Comparison of ENCODE assay signal across 9 cellular contexts in genomic region chr6:13787146-13787545, GRCh38. TPM values are rescaled to one million over a fixed set of nuclear protein-coding genes. Genes with fewer than 3 reads are reported as not detected.
DNase-seq lines count a peak whose midpoint lies in the region; ATAC-seq and TF ChIP-seq lines count a peak whose summit lies in the region.
"Had no signal": no experiment of that assay in that cellular context is flagged by ENCODE, and none has a peak within 500 bp of the region (broad histone marks: within the 10 kb centered on the region; RNA-seq: fewer than 3 reads in every experiment).

No MANE protein-coding gene starts in this region.

- H3K27me3 ChIP-seq in H7 (ENCODE audit: control insufficient read depth, insufficient read depth, low read length) (no peaks in the 10 kb centered on the region), ovary (no peaks in the 10 kb centered on the region), body of pancreas (no peaks in the 10 kb centered on the region)

- H3K4me1 Mint-ChIP-seq in activated T-cell treated with anti-CD3 and anti-CD28 coated beads, Interleukin-2, amount 50 U/mL, for 72 hours (ENCODE audit: low read depth), result peaks cover 41% of the 10 kb centered on the region

- H3K9me3 Mint-ChIP-seq in activated T-cell treated with anti-CD3 and anti-CD28 coated beads, Interleukin-2, amount 50 U/mL, for 72 hours, result no peaks in the 10 kb centered on the region

- intact Hi-C loops in ovary (cut with DNase I), result no loop called here
- intact Hi-C loops in body of pancreas (cut with DNase I), result no loop called here

- TF ChIP-seq CTCF in ovary (IDR thresholded peaks at IDR 0.05) (no peak), body of pancreas (IDR thresholded peaks at IDR 0.05) (no peak)

- H3K27ac ChIP-seq in ovary, result peak overlapping the region in 1 of 2 donors; percentile 30
- H3K27ac ChIP-seq in body of pancreas, result no peak overlapping the region

- ATAC-seq in activated T-cell treated with anti-CD3 and anti-CD28 coated beads, Interleukin-2, amount 50 U/mL, for 72 hours (replicated peaks in 1 of 2), result peak; percentile 70 to 78
- no peak for ATAC-seq in body of pancreas
- ATAC-seq in HG02798 (IDR thresholded peaks at IDR 0.05; ENCODE audit: poor library complexity, unreplicated experiment), result no peak
- no peak for ATAC-seq in GM21526 (IDR thresholded peaks at IDR 0.05; ENCODE audit: low FRiP score, unreplicated experiment)

- H3K27me3 Mint-ChIP-seq in activated T-cell treated with anti-CD3 and anti-CD28 coated beads, Interleukin-2, amount 50 U/mL, for 72 hours (ENCODE audit: low read depth), result no peaks in the 10 kb centered on the region

- H3K4me3 ChIP-seq in H7 (ENCODE audit: insufficient read depth, low read depth, low read length) (no peak overlapping the region), ovary (peak overlapping the region; percentile 6), body of pancreas (no peak overlapping the region)

- no peaks in the 10 kb centered on the region; the same call in 1 of the 2 replicates for H3K36me3 ChIP-seq in H7 (replicated peaks; ENCODE audit: control insufficient read depth, insufficient read depth, low read length)
- no peaks in the 10 kb centered on the region for H3K36me3 ChIP-seq in ovary
- H3K36me3 ChIP-seq in body of pancreas (replicated peaks in 1 of 2; ENCODE audit: insufficient read depth in 1 of 2, low read depth in 2 of 2), result peaks cover 0 to 4% of the 10 kb centered on the region in 2 donors

- peaks cover 6 to 12% of the 10 kb centered on the region in 2 donors for H3K36me3 Mint-ChIP-seq in activated T-cell treated with anti-CD3 and anti-CD28 coated beads, Interleukin-2, amount 50 U/mL, for 72 hours (ENCODE audit: insufficient read depth in 2 of 2)

- no peaks in the 10 kb centered on the region for H3K4me1 ChIP-seq in ovary (ENCODE audit: insufficient read depth)
- H3K4me1 ChIP-seq in body of pancreas, result no peaks in the 10 kb centered on the region

- no peak for TF ChIP-seq POLR2A in ovary (IDR thresholded peaks at IDR 0.05)
- TF ChIP-seq POLR2A in body of pancreas (IDR thresholded peaks at IDR 0.05), result no peak

- H3K9me3 ChIP-seq in ovary (no peaks in the 10 kb centered on the region), body of pancreas (no peaks in the 10 kb centered on the region)

- 10 to 13% (median 13%) methylated on average over 8 of the region's 8 CpGs for WGBS in ovary, 3 donors
- WGBS in body of pancreas, 2 donors, result 62 to 68% methylated on average over 8 of the region's 8 CpGs

- DNase-seq in H7 (peak; percentile 22), fibroblast of peridontal ligament (ENCODE audit: extremely low read depth) (peak; percentile 78), ovary (no peak), body of pancreas (no peak), Kasumi-1 (lab: John Stamatoyannopoulos, UW) (no peak)
- peak; percentile 40 to 45 for DNase-seq in activated T-cell treated with anti-CD3 and anti-CD28 coated beads, Interleukin-2, amount 50 U/mL, for 72 hours
- DNase-seq: activated CD4-positive, alpha-beta T cell treated with anti-CD3 and anti-CD28 coated beads for 4 hours had no signal

- H3K4me3 Mint-ChIP-seq in activated T-cell treated with anti-CD3 and anti-CD28 coated beads, Interleukin-2, amount 50 U/mL, for 72 hours, result peak overlapping the region; percentile 63 to 85

- H3K27ac Mint-ChIP-seq in activated T-cell treated with anti-CD3 and anti-CD28 coated beads, Interleukin-2, amount 50 U/mL, for 72 hours, result peak overlapping the region; percentile 91

- no peak for TF ChIP-seq EP300 in ovary (IDR thresholded peaks at IDR 0.05)

RNA-seq across cellular contexts. Expression of gene MCUR1, which starts 27.2 kb away (rescaled TPM):
- total RNA-seq in H7 (2014; rRNA removed; shearing (Covaris generic)), result 16.0 and 21.4 TPM in 2 replicates
- 10 to 100 TPM; 24.8 to 31.6 TPM for total RNA-seq in activated T-cell treated with anti-CD3 and anti-CD28 coated beads, Interleukin-2, amount 50 U/mL, for 72 hours
- total RNA-seq in ovary (10 to 100 TPM in 3 of 7 donors, 1 to 10 TPM in 4; 5.1 to 12.8 (median 9.3) TPM), body of pancreas (10 to 100 TPM; 10.4 to 20.8 TPM)
- polyA plus RNA-seq in ovary, result 10 to 100 TPM in 1 of 2 donors, 1 to 10 TPM in 1; 5.4 to 20.0 TPM

Comparison
In these comparisons a context has a peak if more than half of its experiments do, and no peak if none do; other contexts are left out.
1. DNase-seq: peak in H7 (single experiment), activated T-cell treated with anti-CD3 and anti-CD28 coated beads, Interleukin-2, amount 50 U/mL, for 72 hours (2 of 2) and fibroblast of peridontal ligament (single experiment); none in ovary (0 of 5), body of pancreas (0 of 4) and Kasumi-1 (0 of 2).
2. ATAC-seq: peak in activated T-cell treated with anti-CD3 and anti-CD28 coated beads, Interleukin-2, amount 50 U/mL, for 72 hours (2 of 2); none in body of pancreas (single experiment), HG02798 (single experiment) and GM21526 (single experiment).